Comparison of ENCODE assay signal across 1 cellular context in genomic region chr7:43302211-43302711, GRCh38.
TF ChIP-seq lines count a peak whose summit lies in the region.

No MANE protein-coding gene starts in this region.

TF ChIP-seq in GM23338, 12 proteins besides CTCF, POLR2A, EP300 and RAD21 (continued from another document):
- no peak for TF ChIP-seq JUNB (IDR thresholded peaks at IDR 0.05; ENCODE audit: unreplicated experiment)
- TF ChIP-seq EZH2 (IDR thresholded peaks at IDR 0.05; ENCODE audit: low read depth, unreplicated experiment) = no peak
